ENCODE assay signal across 16 cellular contexts in genomic region chr17:72185571-72185970, GRCh38.
DNase-seq lines count a peak whose midpoint lies in the region; ATAC-seq and TF ChIP-seq lines count a peak whose summit lies in the region.
"Had no signal": no experiment of that assay in that cellular context is flagged by ENCODE, and none has a peak within 500 bp of the region (broad histone marks: within the 10 kb centered on the region; RNA-seq: fewer than 3 reads in every experiment).

No MANE protein-coding gene starts in this region.

- no peak overlapping the region for H3K4me3 Mint-ChIP-seq in nephron progenitor cell
- H3K4me3 Mint-ChIP-seq: CD8-positive, alpha-beta T cell had no signal

- H3K4me1 Mint-ChIP-seq in nephron progenitor cell: peaks cover 17% of the 10 kb centered on the region

- intact Hi-C loops in PC-3 (cut with micrococcal nuclease): no loop called here

- peaks cover 9% of the 10 kb centered on the region for H3K4me1 ChIP-seq in PC-3 (ENCODE audit: insufficient read depth, low read length)

- BruUV-seq in PC-3 (replicated peaks; lab: Mats Ljungman, UMichigan): no TSS peak

- TF ChIP-seq RAD21 in Ishikawa (IDR thresholded peaks at IDR 0.05; ENCODE audit: low read depth): no peak

- H3K27me3 ChIP-seq in PC-3 (ENCODE audit: low read length): no peaks in the 10 kb centered on the region
- H3K27me3 ChIP-seq: BLaER1 had no signal

- H3F3A ChIP-seq in PC-3 (ENCODE audit: low read length, unreplicated experiment): no peaks in the 10 kb centered on the region

- H3K27ac Mint-ChIP-seq in nephron progenitor cell: peak overlapping the region; percentile 43
- H3K27ac Mint-ChIP-seq: CD8-positive, alpha-beta T cell had no signal

- CTCF ChIA-PET in PC-3 (lab: Charles Lee): no interaction called here

- ATAC-seq in PC-3 (no peak), HG03520 (IDR thresholded peaks at IDR 0.05; ENCODE audit: unreplicated experiment) (no peak)
- ATAC-seq: CD8-positive, alpha-beta T cell; HCT116 had no signal

- H3K36me3 ChIP-seq in PC-3 (ENCODE audit: low read depth, low read length): no peaks in the 10 kb centered on the region
- H3K36me3 ChIP-seq: BLaER1 had no signal

- no peaks in the 10 kb centered on the region for H3K36me3 Mint-ChIP-seq in nephron progenitor cell (ENCODE audit: low read depth)
- H3K36me3 Mint-ChIP-seq: CD8-positive, alpha-beta T cell had no signal

- H3K9me3 Mint-ChIP-seq in nephron progenitor cell: peaks cover 3% of the 10 kb centered on the region
- H3K9me3 Mint-ChIP-seq: CD8-positive, alpha-beta T cell had no signal

- no peak overlapping the region for H2AFZ ChIP-seq in PC-3 (ENCODE audit: low read length)

- TF ChIP-seq EP300 in Ishikawa (IDR thresholded peaks at IDR 0.05; ENCODE audit: borderline replicate concordance): peak; percentile 35; the same call in 1 of the 2 replicates

- no peak overlapping the region for H3K4me2 ChIP-seq in PC-3 (ENCODE audit: low read length)
- H3K4me2 ChIP-seq: BLaER1 had no signal

- H3K27ac ChIP-seq in caudate nucleus (ENCODE audit: low read depth, low read length) (no peak overlapping the region), PC-3 (ENCODE audit: low read length) (no peak overlapping the region)
- H3K27ac ChIP-seq: 22Rv1, BLaER1, HL-60 had no signal

- H3K27me3 Mint-ChIP-seq in nephron progenitor cell (ENCODE audit: low read depth, poor library complexity): peaks cover 10% of the 10 kb centered on the region

- no peak overlapping the region for H3K9ac ChIP-seq in PC-3 (ENCODE audit: low read length)
- H3K9ac ChIP-seq: BLaER1 had no signal

- no peak overlapping the region for H3K4me3 ChIP-seq in fibroblast of pulmonary artery (replicated peaks; ENCODE audit: low read depth, low read length)
- H3K4me3 ChIP-seq in PC-3 (ENCODE audit: low read length): no peak overlapping the region
- H3K4me3 ChIP-seq: BLaER1 had no signal

- H4K20me1 ChIP-seq in PC-3 (ENCODE audit: low read length): no peaks in the 10 kb centered on the region
- H4K20me1 ChIP-seq: BLaER1 had no signal

- H3K9me3 ChIP-seq in PC-3 (ENCODE audit: low read length): no peaks in the 10 kb centered on the region
- H3K9me3 ChIP-seq: BLaER1 had no signal

- DNase-seq in NCI-H1417 (lab: John Stamatoyannopoulos, UW) (peak in 2 of 3 experiments; percentile 8 to 50), NCI-H1417 treated with DMSO at 0.1 percent for 48 hours (lab: John Stamatoyannopoulos, UW) (no peak), fibroblast of pulmonary artery (ENCODE audit: low read depth) (peak; percentile 56), nephron progenitor cell (no peak), caudate nucleus (lab: John Stamatoyannopoulos, UW) (no peak), PC-3 (no peak)
- DNase-seq: CD8-positive, alpha-beta T cell; DMS79; NCI-H1694; NCI-H446 had no signal

- H3K9me2 ChIP-seq in PC-3 (replicated peaks; ENCODE audit: low read length): no peaks in the 10 kb centered on the region

- TF ChIP-seq CTCF in fibroblast of pulmonary artery (IDR thresholded peaks at IDR 0.05; ENCODE audit: low read length, missing control alignments) (no peak), nephron progenitor cell (IDR thresholded peaks at IDR 0.05) (no peak), PC-3 (conservative IDR thresholded peaks at IDR 0.05; ENCODE audit: low read depth, low read length) (no peak)

- H3K79me2 ChIP-seq in PC-3 (ENCODE audit: low read length): no peaks in the 10 kb centered on the region

- POLR2A ChIA-PET in PC-3 (lab: Charles Lee; ENCODE audit: unreplicated experiment): no interaction called here

TF ChIP-seq in Ishikawa, 13 proteins besides CTCF, POLR2A, EP300 and RAD21:
- no peak for TF ChIP-seq REST (IDR thresholded peaks at IDR 0.05; ENCODE audit: low read depth)
- peak; percentile 26; the same call in 1 of the 2 replicates for TF ChIP-seq NFIC (IDR thresholded peaks at IDR 0.05)
- TF ChIP-seq TAF1 (IDR thresholded peaks at IDR 0.05; ENCODE audit: low read depth): no peak
- no peak for TF ChIP-seq TEAD4 (IDR thresholded peaks at IDR 0.05)
- no peak for TF ChIP-seq CREB1 (IDR thresholded peaks at IDR 0.05; ENCODE audit: low read depth)
- no peak for TF ChIP-seq FOXM1 (IDR thresholded peaks at IDR 0.05; ENCODE audit: borderline replicate concordance, low read depth)
- TF ChIP-seq MAX (IDR thresholded peaks at IDR 0.05): peak; percentile 47; the same call in 1 of the 2 replicates
- TF ChIP-seq TCF12 (IDR thresholded peaks at IDR 0.05; ENCODE audit: low read depth): peak; percentile 46; the same call in 1 of the 2 replicates
- TF ChIP-seq USF1 (IDR thresholded peaks at IDR 0.05): no peak
TF ChIP-seq in Ishikawa: peak in this region for 3.

Comparison
In these comparisons a context has a peak if more than half of its experiments do, and no peak if none do; other contexts are left out.
1. DNase-seq: peak in NCI-H1417 (2 of 3) and fibroblast of pulmonary artery (single experiment); none in NCI-H1417 treated with DMSO at 0.1 percent for 48 hours (single experiment), nephron progenitor cell (single experiment), caudate nucleus (0 of 61) and PC-3 (single experiment).